In genomic region chr6:13282393-13283069, GRCh38 we compare ENCODE assay signal across 20 cellular contexts. TPM values are rescaled to one million over a fixed set of nuclear protein-coding genes. Genes with fewer than 3 reads are reported as not detected.
A peak's percentile ranks its signal among the peaks of the same experiment; 100 is the strongest.
DNase-seq lines count a peak whose midpoint lies in the region; ATAC-seq, FAIRE-seq and TF ChIP-seq lines count a peak whose summit lies in the region.
"Had no signal": no experiment of that assay in that cellular context is flagged by ENCODE, and none has a peak within 500 bp of the region (broad histone marks: within the 10 kb centered on the region; RNA-seq: fewer than 3 reads in every experiment).

No MANE protein-coding gene starts in this region.

- TF ChIP-seq CTCF in HepG2 (CRISPR knock-in tag; IDR thresholded peaks at IDR 0.05): no peak

- H3K9me3 Mint-ChIP-seq in activated CD4-positive, alpha-beta T cell treated with anti-CD3 and anti-CD28 coated beads for 36 hours (ENCODE audit: low read depth): peaks cover 14% of the 10 kb centered on the region

- no peak for TF ChIP-seq POLR2A in HepG2 (IDR thresholded peaks at IDR 0.05; ENCODE audit: insufficient read depth in 1 of 2, low read depth in 2 of 2, low read length in 2 of 2)

- peak; percentile 30 for ATAC-seq in activated CD4-positive, alpha-beta T cell treated with anti-CD3 and anti-CD28 coated beads for 36 hours
- ATAC-seq in HepG2 (peak; percentile 44), HG03432 (IDR thresholded peaks at IDR 0.05; ENCODE audit: unreplicated experiment) (no peak)
- ATAC-seq: GM23338, SK-N-SH treated with all-trans-retinoic acid at 6 μM for 48 hours had no signal

- H3K27me3 ChIP-seq in HepG2 (ENCODE audit: control insufficient read depth in 1 of 2, insufficient read depth in 2 of 2, low read length in 2 of 2): no peaks in the 10 kb centered on the region

- peaks cover 10% of the 10 kb centered on the region for H3K36me3 Mint-ChIP-seq in activated CD4-positive, alpha-beta T cell treated with anti-CD3 and anti-CD28 coated beads for 36 hours (ENCODE audit: low read depth)

- CTCF ChIA-PET in activated CD4-positive, alpha-beta T cell treated with anti-CD3 and anti-CD28 coated beads for 36 hours (lab: Charles Lee): interaction anchor here (0.6 kb wide), 1 partner anchor 1686 kb away, joined by 4 read pairs; no protein-coding TSS in a partner anchor
- CTCF ChIA-PET in HepG2 (lab: Yijun Ruan, JAX; ENCODE audit: low intra/inter-chr PET ratio, low total read pairs): no interaction called here

- H3K4me1 ChIP-seq in HepG2 (ENCODE audit: insufficient read depth, low read length): peaks cover 18% of the 10 kb centered on the region

- H3K27ac Mint-ChIP-seq in activated CD4-positive, alpha-beta T cell treated with anti-CD3 and anti-CD28 coated beads for 36 hours: no peak overlapping the region
- H3K27ac Mint-ChIP-seq: CD4-positive, CD25-positive, alpha-beta regulatory T cell; GM23338 had no signal

- no peak for TF ChIP-seq RAD21 in HepG2 (CRISPR knock-in tag; IDR thresholded peaks at IDR 0.05)

- no peaks in the 10 kb centered on the region for H3K79me2 ChIP-seq in HepG2 (ENCODE audit: insufficient read depth, low read length)

- no peak overlapping the region for H3K4me3 Mint-ChIP-seq in activated CD4-positive, alpha-beta T cell treated with anti-CD3 and anti-CD28 coated beads for 36 hours
- H3K4me3 Mint-ChIP-seq: CD4-positive, CD25-positive, alpha-beta regulatory T cell; GM23338 had no signal

- H3K9me3 ChIP-seq in HepG2 (ENCODE audit: low read length): peaks cover 15% of the 10 kb centered on the region

- no peak overlapping the region for H2AFZ ChIP-seq in HepG2 (ENCODE audit: low read length)
- H2AFZ ChIP-seq: GM23338 had no signal

- no peak for DNase-seq in activated CD4-positive, alpha-beta T cell treated with anti-CD3 and anti-CD28 coated beads for 36 hours
- DNase-seq in activated CD4-positive, alpha-beta T cell treated with anti-CD3 and anti-CD28 coated beads for 4 hours: no peak
- peak; percentile 19 for DNase-seq in SK-MEL-5 (ENCODE audit: low read depth, low spot score)
- peak; percentile 60 for DNase-seq in HepG2 (ENCODE audit: low spot score)
- DNase-seq in NCI-H748 treated with DMSO at 0.1 percent for 48 hours (lab: John Stamatoyannopoulos, UW): no peak
- DNase-seq in NCI-H2081 treated with DMSO at 0.1 percent for 48 hours (lab: John Stamatoyannopoulos, UW): no peak
- DNase-seq: CD4-positive, CD25-positive, alpha-beta regulatory T cell; HCEC 1CT; NCI-H1694 treated with DMSO at 0.1 percent for 48 hours; NCI-H2107; NCI-H510A; SHP77 treated with DMSO at 0.1 percent for 48 hours had no signal

- H3K36me3 ChIP-seq in HepG2 (replicated peaks in 1 of 2; ENCODE audit: control insufficient read depth in 1 of 2, insufficient read depth in 2 of 2, low read length in 2 of 2): no peaks in the 10 kb centered on the region

- BruUV-seq in HepG2 (replicated peaks; lab: Mats Ljungman, UMichigan): no TSS peak

- no peak overlapping the region for H3K4me2 ChIP-seq in HepG2 (ENCODE audit: low read depth, low read length)
- H3K4me2 ChIP-seq: GM23338 had no signal

- POLR2A ChIA-PET in activated CD4-positive, alpha-beta T cell treated with anti-CD3 and anti-CD28 coated beads for 36 hours (lab: Charles Lee): no interaction called here
- POLR2A ChIA-PET in HepG2 (lab: Yijun Ruan, JAX): no interaction called here

- no peak overlapping the region for H3K9ac ChIP-seq in HepG2 (ENCODE audit: insufficient read depth, low read depth, low read length)

- intact Hi-C loops in activated CD4-positive, alpha-beta T cell treated with anti-CD3 and anti-CD28 coated beads for 36 hours (cut with DNase I, micrococcal nuclease): no loop called here
- intact Hi-C loops in HepG2 (cut with micrococcal nuclease; ENCODE audit: unreplicated experiment): no loop called here

- peaks cover 3% of the 10 kb centered on the region for H3K4me1 Mint-ChIP-seq in activated CD4-positive, alpha-beta T cell treated with anti-CD3 and anti-CD28 coated beads for 36 hours

- FAIRE-seq in HepG2 (lab: Jason Lieb, UNC): no peak
- FAIRE-seq: G401.6, GM19239, HTR-8/SVneo had no signal

- no peak for TF ChIP-seq EP300 in HepG2 (IDR thresholded peaks at IDR 0.05; ENCODE audit: low read depth in 2 of 2, low read length in 2 of 2)
- no peak for TF ChIP-seq EP300 in HepG2 (CRISPR knock-in tag; IDR thresholded peaks at IDR 0.05; ENCODE audit: borderline replicate concordance)

- H3K27ac ChIP-seq in HepG2 (ENCODE audit: extremely low read length, insufficient read depth, low read length): no peak overlapping the region
- H3K27ac ChIP-seq in temporal lobe (ENCODE audit: low read depth, low read length): peak overlapping the region; percentile 31
- H3K27ac ChIP-seq: 22Rv1 had no signal

- H4K20me1 ChIP-seq in HepG2 (ENCODE audit: insufficient read depth, low read length): no peaks in the 10 kb centered on the region

- no peak overlapping the region for H3K4me3 ChIP-seq in HepG2 (replicated peaks in 1 of 3; ENCODE audit: insufficient read depth in 1 of 3, low read depth in 2 of 3, low read length in 3 of 3)
- H3K4me3 ChIP-seq: GM23338 had no signal

- in situ Hi-C loops in SK-MEL-5 (cut with HindIII; ENCODE audit: low pct_unique_long_range_greater_than_20kb, low sequenced_read_pairs) (no loop called here), HepG2 (cut with HindIII; ENCODE audit: extremely low pct_ligation_motif_present, low pct_unique_long_range_greater_than_20kb) (no loop called here)

- 49% methylated on average over 8 of the region's 8 CpGs for WGBS in HepG2 (ENCODE audit: low lambda C conversion rate)

- no peaks in the 10 kb centered on the region for H3K27me3 Mint-ChIP-seq in activated CD4-positive, alpha-beta T cell treated with anti-CD3 and anti-CD28 coated beads for 36 hours
- H3K27me3 Mint-ChIP-seq: CD4-positive, CD25-positive, alpha-beta regulatory T cell had no signal

TF ChIP-seq in HepG2, 621 proteins besides CTCF, POLR2A, EP300 and RAD21 (continues in another document):
- TF ChIP-seq NR2F1 (CRISPR knock-in tag; IDR thresholded peaks at IDR 0.05) (0 out of 4 replicates have a peak, but pooled peaks of 1 of the 2 experiments have one; percentile 23), ZBTB25 (CRISPR knock-in tag; IDR thresholded peaks at IDR 0.05) (no peak), NFYC (CRISPR knock-in tag; IDR thresholded peaks at IDR 0.05) (no peak)
- TF ChIP-seq, protein P1, sequence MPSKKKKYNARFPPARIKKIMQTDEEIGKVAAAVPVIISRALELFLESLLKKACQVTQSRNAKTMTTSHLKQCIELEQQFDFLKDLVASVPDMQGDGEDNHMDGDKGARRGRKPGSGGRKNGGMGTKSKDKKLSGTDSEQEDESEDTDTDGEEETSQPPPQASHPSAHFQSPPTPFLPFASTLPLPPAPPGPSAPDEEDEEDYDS (CRISPR knock-in tag; IDR thresholded peaks at IDR 0.05): no peak

RNA-seq across cellular contexts. Expression of gene TBC1D7, which starts 45.8 kb away (rescaled TPM):
- 10 to 100 TPM; 13.8 to 16.4 TPM for total RNA-seq in activated CD4-positive, alpha-beta T cell treated with anti-CD3 and anti-CD28 coated beads for 36 hours
- total RNA-seq in SK-MEL-5 (2014; rRNA removed; shearing (Covaris generic)): 1,012 and 1,069 TPM in 2 replicates
- polyA plus RNA-seq in SK-MEL-5 (2015; cell fraction: cytosol; rRNA removed): 579 and 677 TPM in 2 replicates
- 1,086 and 1,093 TPM in 2 replicates for polyA plus RNA-seq in SK-MEL-5 (2015; cell fraction: nucleus; rRNA removed)
- total RNA-seq in HepG2 (2016; rRNA removed; fragmentation: Illumina TruSeq; extraction: Trizol) (23.3 and 28.5 TPM in 2 replicates), temporal lobe (18.2 TPM)
- 12.0 and 14.1 TPM in 2 replicates for total RNA-seq in HepG2 (2016; cell fraction: cytosol; rRNA removed; fragmentation: Illumina TruSeq; extraction: Trizol; ENCODE audit: low read depth)
- 25.7 and 25.9 TPM in 2 replicates for total RNA-seq in HepG2 (2016; cell fraction: insoluble cytoplasmic fraction; rRNA removed; fragmentation: Illumina TruSeq; extraction: Trizol)
- 18.1 and 20.7 TPM in 2 replicates for total RNA-seq in HepG2 (2016; cell fraction: membrane; rRNA removed; fragmentation: Illumina TruSeq; extraction: Trizol)
- 38.3 and 38.4 TPM in 2 replicates for total RNA-seq in HepG2 (2016; cell fraction: nucleus; rRNA removed; fragmentation: Illumina TruSeq; extraction: Trizol)
- 24.3 and 30.8 TPM in 2 replicates for polyA plus RNA-seq in HepG2 (2011; rRNA removed)
- 14.7 and 17.2 TPM in 2 replicates for polyA plus RNA-seq in HepG2 (2011; cell fraction: cytosol; rRNA removed)
- polyA plus RNA-seq in HepG2 (2011; cell fraction: nucleus; rRNA removed): 14.9 and 19.7 TPM in 2 replicates
- polyA plus RNA-seq in HepG2 (2012): 18.4 and 21.3 TPM in 2 replicates
- polyA plus RNA-seq in HepG2 (2016; cell fraction: cytosol; fragmentation: Illumina TruSeq; extraction: Trizol; ENCODE audit: low read depth): 10.6 and 14.9 TPM in 2 replicates
- 37.2 and 41.0 TPM in 2 replicates for polyA plus RNA-seq in HepG2 (2016; cell fraction: insoluble cytoplasmic fraction; fragmentation: Illumina TruSeq; extraction: Trizol; ENCODE audit: low read depth)
- polyA plus RNA-seq in HepG2 (2016; cell fraction: membrane; fragmentation: Illumina TruSeq; extraction: Trizol; ENCODE audit: low read depth): 14.6 and 19.3 TPM in 2 replicates
- polyA plus RNA-seq in HepG2 (2016; cell fraction: nucleus; fragmentation: Illumina TruSeq; extraction: Trizol; ENCODE audit: insufficient read depth, low read depth): 27.9 and 28.4 TPM in 2 replicates
- 32.1 and 53.3 TPM in 2 replicates for polyA minus RNA-seq in HepG2 (2011; rRNA and poly(A)+ RNA removed; ENCODE audit: low replicate concordance)
- 8.5 and 11.2 TPM in 2 replicates for polyA minus RNA-seq in HepG2 (2011; cell fraction: cytosol; rRNA and poly(A)+ RNA removed)
- 56.8 and 61.8 TPM in 2 replicates for polyA minus RNA-seq in HepG2 (2011; cell fraction: nucleus; rRNA and poly(A)+ RNA removed)

Comparison
In these comparisons a context has a peak if more than half of its experiments do, and no peak if none do; other contexts are left out.
1. DNase-seq: peak in SK-MEL-5 (single experiment) and HepG2 (single experiment); none in activated CD4-positive, alpha-beta T cell treated with anti-CD3 and anti-CD28 coated beads for 36 hours (single experiment), activated CD4-positive, alpha-beta T cell treated with anti-CD3 and anti-CD28 coated beads for 4 hours (0 of 2), NCI-H748 treated with DMSO at 0.1 percent for 48 hours (single experiment) and NCI-H2081 treated with DMSO at 0.1 percent for 48 hours (single experiment).
2. RNA of gene TBC1D7, which starts 45.8 kb away (total RNA-seq): 1,012 to 1,069 TPM in SK-MEL-5; 12.0 to 38.4 TPM in HepG2, 18.2 TPM in temporal lobe (single experiment) and 13.8 to 16.4 TPM in activated CD4-positive, alpha-beta T cell treated with anti-CD3 and anti-CD28 coated beads for 36 hours; every median in the first group is over 10 times any median in the second.